In the genomic region with DNA sequence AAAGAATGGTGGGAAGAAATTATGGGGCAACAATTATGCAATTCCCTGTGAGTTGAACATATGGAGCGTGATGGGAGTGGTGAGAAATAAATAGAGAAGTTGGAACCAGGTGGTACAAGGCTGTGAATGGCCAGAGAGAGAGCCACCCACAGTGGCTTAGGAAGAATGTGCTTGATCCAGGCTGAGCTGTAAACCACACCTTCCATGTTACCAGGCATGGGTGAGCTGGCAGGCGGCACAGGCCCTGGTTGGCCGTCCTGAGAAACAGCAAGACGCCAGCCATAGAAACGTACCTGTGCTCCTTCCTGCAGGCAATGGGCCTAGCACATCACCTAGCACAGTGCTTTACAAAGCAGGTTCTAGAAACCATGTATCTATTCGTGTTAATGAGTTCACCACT, we compare ENCODE assay signal across 18 cellular contexts.
DNase-seq lines count a peak whose midpoint lies in the region; ATAC-seq, FAIRE-seq and TF ChIP-seq lines count a peak whose summit lies in the region.
"Had no signal": no experiment of that assay in that cellular context is flagged by ENCODE, and none has a peak within 500 bp of the region (broad histone marks: within the 10 kb centered on the region; RNA-seq: fewer than 3 reads in every experiment).

No MANE protein-coding gene starts in this region.

- H4K8ac ChIP-seq in H1 (ENCODE audit: extremely low read depth, insufficient read depth, low read length): no peak overlapping the region; the same call in 1 of the 2 replicates

- no peak overlapping the region for H3K9ac ChIP-seq in H1 (replicated peaks in 1 of 4; ENCODE audit: extremely low read depth in 1 of 4, low read depth in 3 of 4, low read length in 3 of 4)

- no peak overlapping the region for H3K18ac ChIP-seq in H1 (ENCODE audit: extremely low read depth, low read length)

- H3K27me3 ChIP-seq in H1 (replicated peaks in 1 of 4; ENCODE audit: control insufficient read depth in 3 of 4, extremely low read depth in 1 of 4, insufficient read depth in 3 of 4, low read length in 3 of 4): no peaks in the 10 kb centered on the region
- H3K27me3 ChIP-seq in gastrocnemius medialis: no peaks in the 10 kb centered on the region
- H3K27me3 ChIP-seq: Peyer's patch, SJSA1 had no signal

- H2BK15ac ChIP-seq in H1 (ENCODE audit: low read length): no peak overlapping the region

- peaks cover 0 to 6% (median 4%) of the 10 kb centered on the region in 4 experiments; a peak in 6 of 7 replicates for H3K4me1 ChIP-seq in H1 (replicated peaks in 1 of 4; ENCODE audit: control insufficient read depth in 3 of 4, insufficient read depth in 4 of 4, low read length in 3 of 4)
- H3K4me1 ChIP-seq in gastrocnemius medialis: peaks cover 0 to 11% of the 10 kb centered on the region in 2 donors

- ATAC-seq in gastrocnemius medialis: peak in 1 of 2 donors; percentile 22
- ATAC-seq: A549, K562 had no signal

- H3K23me2 ChIP-seq in H1 (ENCODE audit: low read depth, low read length): no peaks in the 10 kb centered on the region

- no peak overlapping the region for H2BK20ac ChIP-seq in H1 (ENCODE audit: low read length)

- no peaks in the 10 kb centered on the region for H3K79me2 ChIP-seq in H1 (ENCODE audit: control insufficient read depth in 1 of 2, insufficient read depth in 2 of 2, low read length in 2 of 2)

- TF ChIP-seq CTCF in H1 (IDR thresholded peaks at IDR 0.05; ENCODE audit: control extremely low read depth in 1 of 3, insufficient read depth in 1 of 3, low read depth in 1 of 3, low read length in 3 of 3): no peak
- no peak for TF ChIP-seq CTCF in gastrocnemius medialis (IDR thresholded peaks at IDR 0.05 in 4 of 5, conservative IDR thresholded peaks at IDR 0.05 in 1 of 5)
- TF ChIP-seq CTCF in foreskin fibroblast (IDR thresholded peaks at IDR 0.05; ENCODE audit: low read depth, low read length): no peak

- H4K5ac ChIP-seq in H1 (ENCODE audit: insufficient read length, low read depth, low read length): no peak overlapping the region

- peak; percentile 31 for DNase-seq in G401 (ENCODE audit: low spot score)
- peak; percentile 9 for DNase-seq in NCI-H226
- DNase-seq in H1 (ENCODE audit: low read depth in 1 of 2, low spot score in 2 of 2): peak in 1 of 2 experiments; percentile 42
- no peak for DNase-seq in gastrocnemius medialis
- DNase-seq in superior temporal gyrus (ENCODE audit: extremely low spot score): no peak
- DNase-seq in NOMO-1 treated with dmso at 0.1 percent for 144 hours (lab: John Stamatoyannopoulos, UW; ENCODE audit: unreplicated experiment): no peak
- no peak for DNase-seq in foreskin fibroblast
- DNase-seq: DMS79, H7, NCI-H1092, NCI-H1436, NCI-H187 treated with DMSO at 0.1 percent for 48 hours, NCI-H2107, Peyer's patch had no signal

- H3K36me3 ChIP-seq in H1 (ENCODE audit: control insufficient read depth in 2 of 4, insufficient read depth in 4 of 4, low read length in 3 of 4) (peaks cover 0 to 10% (median under 1%) of the 10 kb centered on the region in 4 experiments; a peak in 4 of 8 replicates), gastrocnemius medialis (no peaks in the 10 kb centered on the region)
- H3K36me3 ChIP-seq: SJSA1 had no signal

- peaks cover 2% of the 10 kb centered on the region in 2 experiments for H4K20me1 ChIP-seq in H1 (replicated peaks in 1 of 2; ENCODE audit: control insufficient read depth in 1 of 2, insufficient read depth in 2 of 2, low read length in 2 of 2)

- no peak overlapping the region for H2AK5ac ChIP-seq in H1 (ENCODE audit: low read depth, low read length)

- H3K56ac ChIP-seq in H1 (replicated peaks; ENCODE audit: insufficient read length, low read depth, low read length): no peak overlapping the region

- H3K4me3 ChIP-seq in H1 (ENCODE audit: extremely low read depth in 1 of 4, insufficient read depth in 2 of 4, low read depth in 3 of 4, low read length in 4 of 4) (no peak overlapping the region), gastrocnemius medialis (no peak overlapping the region), foreskin fibroblast (ENCODE audit: low read depth in 1 of 2, low read length in 2 of 2) (no peak overlapping the region)
- H3K4me3 ChIP-seq: A549, K562, Peyer's patch, SJSA1 had no signal

- no peak overlapping the region for H3K23ac ChIP-seq in H1 (ENCODE audit: insufficient read length)

- H3K9me3 ChIP-seq in H1 (ENCODE audit: insufficient read depth in 2 of 2, low read depth in 1 of 2, low read length in 1 of 2) (no peaks in the 10 kb centered on the region), gastrocnemius medialis (no peaks in the 10 kb centered on the region)
- H3K9me3 ChIP-seq: A549, Peyer's patch, SJSA1 had no signal

- POLR2A ChIA-PET in H1 (lab: Charles Lee; ENCODE audit: partially characterized antibody): interaction anchor here (1.4 kb wide), 1 partner anchor 26 kb away, joined by 3 read pairs; no protein-coding TSS in a partner anchor

- H2BK12ac ChIP-seq in H1 (ENCODE audit: low read depth, low read length): no peak overlapping the region

- TF ChIP-seq POLR2A in H1 (IDR thresholded peaks at IDR 0.05; ENCODE audit: control extremely low read depth in 1 of 2, low read depth in 2 of 2, low read length in 2 of 2): no peak
- no peak for TF ChIP-seq POLR2A in gastrocnemius medialis (IDR thresholded peaks at IDR 0.05)

- no peak overlapping the region for H2BK120ac ChIP-seq in H1 (replicated peaks; ENCODE audit: low read depth, low read length)

- H3K27ac ChIP-seq in H1 (ENCODE audit: low read depth, low read length) (no peak overlapping the region), gastrocnemius medialis (peak overlapping the region in 3 of 4 donors; percentile 30 to 75 (median 55))
- H3K27ac ChIP-seq: Peyer's patch, SJSA1 had no signal

- TF ChIP-seq RAD21 in H1 (IDR thresholded peaks at IDR 0.05 in 1 of 2, conservative IDR thresholded peaks at IDR 0.05 in 1 of 2; ENCODE audit: low read depth in 2 of 2, low read length in 2 of 2): no peak

- no peak overlapping the region for H3K4ac ChIP-seq in H1 (replicated peaks; ENCODE audit: insufficient read length, low read depth, low read length)

- no peak for TF ChIP-seq EP300 in H1 (IDR thresholded peaks at IDR 0.05; ENCODE audit: borderline replicate concordance in 1 of 2, low read depth in 2 of 2, low read length in 2 of 2)

- FAIRE-seq in H1 (lab: Jason Lieb, UNC): no peak
- FAIRE-seq: A549, D721Med, K562 had no signal

- 87% methylated on average over 6 of the region's 6 CpGs; no CpG with 5 or more reads in 1 of the 2 experiments for WGBS in H1 (ENCODE audit: extremely low coverage in 1 of 2, insufficient coverage in 1 of 2, insufficient read length in 1 of 2, insufficient replicate concordance in 2 of 2, low coverage in 1 of 2, low lambda C conversion rate in 2 of 2, missing lambda C conversion rate in 1 of 2), 2 experiments

- CTCF ChIA-PET in H1 (lab: Charles Lee; ENCODE audit: partially characterized antibody): interaction anchor here (0.6 to 12.7 kb wide), 10 partner anchors 14 to 206 kb away, joined by 3 to 96 read pairs (median 4); no protein-coding TSS in a partner anchor

- no peak overlapping the region for H2AFZ ChIP-seq in H1 (ENCODE audit: low read length)

- in situ Hi-C loops in G401 (cut with HindIII; ENCODE audit: low sequenced_read_pairs): no loop called here
- in situ Hi-C loops in gastrocnemius medialis (cut with MboI; ENCODE audit: low sequenced_read_pairs in 4 of 4): loop anchor here (5.0 to 10.0 kb wide), 2 partner anchors 71 to 78 kb away; a partner anchor contains a TSS

- no peak overlapping the region for H3K14ac ChIP-seq in H1 (ENCODE audit: insufficient read length)

- H3K79me1 ChIP-seq in H1 (ENCODE audit: low read depth, low read length): no peaks in the 10 kb centered on the region

- intact Hi-C loops in gastrocnemius medialis (cut with DNase I; ENCODE audit: low total_unique reads): loop anchor here (1.0 to 10.0 kb wide), 2 partner anchors 70 to 268 kb away; no protein-coding TSS in a partner anchor

- no peak overlapping the region; the same call in 1 of the 2 replicates for H2BK5ac ChIP-seq in H1 (ENCODE audit: low read depth, low read length)

- H3K4me2 ChIP-seq in H1 (ENCODE audit: insufficient read depth in 1 of 2, low read depth in 2 of 2, low read length in 2 of 2): no peak overlapping the region
- H3K4me2 ChIP-seq: A549 had no signal

- no peak overlapping the region for H4K91ac ChIP-seq in H1 (replicated peaks; ENCODE audit: insufficient read length, low read length)

TF ChIP-seq in H1, 55 proteins besides CTCF, POLR2A, EP300 and RAD21:
- TF ChIP-seq SRF (IDR thresholded peaks at IDR 0.05; ENCODE audit: low read depth, low read length) (no peak), FOSL1 (IDR thresholded peaks at IDR 0.05; ENCODE audit: insufficient read depth, low read depth, low read length) (no peak), TEAD4 (IDR thresholded peaks at IDR 0.05; ENCODE audit: low read depth, low read length) (no peak)
- TF ChIP-seq, protein P1, sequence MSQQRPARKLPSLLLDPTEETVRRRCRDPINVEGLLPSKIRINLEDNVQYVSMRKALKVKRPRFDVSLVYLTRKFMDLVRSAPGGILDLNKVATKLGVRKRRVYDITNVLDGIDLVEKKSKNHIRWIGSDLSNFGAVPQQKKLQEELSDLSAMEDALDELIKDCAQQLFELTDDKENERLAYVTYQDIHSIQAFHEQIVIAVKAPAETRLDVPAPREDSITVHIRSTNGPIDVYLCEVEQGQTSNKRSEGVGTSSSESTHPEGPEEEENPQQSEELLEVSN (IDR thresholded peaks at IDR 0.05): 0 out of 2 replicates have a peak, but pooled peaks have one; percentile 16

Comparison
In these comparisons a context has a peak if more than half of its experiments do, and no peak if none do; other contexts are left out.
1. DNase-seq: peak in G401 (single experiment) and NCI-H226 (single experiment); none in gastrocnemius medialis (0 of 2), superior temporal gyrus (single experiment), NOMO-1 treated with dmso at 0.1 percent for 144 hours (single experiment) and foreskin fibroblast (0 of 2).